ENCODE assay signal across 29 cellular contexts in genomic region chr17:66260688-66261087, GRCh38. TPM values are rescaled to one million over a fixed set of nuclear protein-coding genes. Genes with fewer than 3 reads are reported as not detected.
"Had no signal": no experiment of that assay in that cellular context is flagged by ENCODE, and none has a peak within 500 bp of the region (broad histone marks: within the 10 kb centered on the region; RNA-seq: fewer than 3 reads in every experiment).

No MANE protein-coding gene starts in this region.

- H3K4me1 ChIP-seq: left lung, right atrium auricular region, right lobe of liver, tibial nerve, uterus had no signal

- H3K27ac Mint-ChIP-seq: natural killer cell; nephron progenitor cell; progenitor cell of endocrine pancreas; stimulated activated memory B cell treated with anti-CD40 and anti-IgM and Interleukin-4, amounts not matched to agents 10 μg/mL and 1 μg/mL and 100 μg/mL, for 72 hours; stimulated activated naive CD8-positive, alpha-beta T cell treated with anti-CD3 and anti-CD28 coated beads, Interleukin-15, amount 100 ng/mL, for 72 hours; type B pancreatic cell had no signal

- H3K36me3 ChIP-seq: left lung, lower lobe of right lung, ovary, right atrium auricular region, right lobe of liver, tibial nerve, uterus had no signal

- DNase-seq: hippocampal formation; kidney glomerular epithelial cell; left colon; left lung; lower lobe of right lung; mammary epithelial cell; mesenchymal stem cell; natural killer cell; nephron progenitor cell; ovary; right lobe of liver; stimulated activated CD4-positive, alpha-beta T cell treated with anti-CD3 and anti-CD28 coated beads, Interleukin-1b, Interleukin-23, amount 100 ng/mL, for 48 hours; stimulated activated CD4-positive, alpha-beta T cell treated with anti-CD3 and anti-CD28 coated beads, Interleukin-2, amount 100 ng/mL, for 48 hours; stimulated activated CD4-positive, alpha-beta T cell treated with anti-CD3 and anti-CD28 coated beads, Interleukin-4, amount 100 ng/mL, for 4 hours; stimulated activated CD8-positive, alpha-beta memory T cell treated with anti-CD3 and anti-CD28 coated beads, Interleukin-4, amount 100 ng/mL, for 48 hours; stimulated activated naive CD4-positive, alpha-beta T cell treated with Interleukin-2 at 50 U/mL for 16 hours; stimulated activated naive CD8-positive, alpha-beta T cell treated with anti-CD3 and anti-CD28 coated beads, Interleukin-15, amount 100 ng/mL, for 72 hours; substantia nigra; uterus had no signal

- ATAC-seq: left colon; left lung; lower lobe of right lung; natural killer cell; right lobe of liver; stimulated activated memory B cell treated with anti-CD40 and anti-IgM and Interleukin-4, amounts not matched to agents 10 μg/mL and 1 μg/mL and 100 μg/mL, for 72 hours; stimulated activated naive CD8-positive, alpha-beta T cell treated with anti-CD3 and anti-CD28 coated beads, Interleukin-15, amount 100 ng/mL, for 72 hours had no signal

- H3K4me1 Mint-ChIP-seq: natural killer cell; stimulated activated memory B cell treated with anti-CD40 and anti-IgM and Interleukin-4, amounts not matched to agents 10 μg/mL and 1 μg/mL and 100 μg/mL, for 72 hours had no signal

- H3K27ac ChIP-seq: left lung, lower lobe of right lung, ovary, right atrium auricular region, right lobe of liver, tibial nerve, uterus had no signal

- H3K36me3 Mint-ChIP-seq: natural killer cell; stimulated activated memory B cell treated with anti-CD40 and anti-IgM and Interleukin-4, amounts not matched to agents 10 μg/mL and 1 μg/mL and 100 μg/mL, for 72 hours; type B pancreatic cell had no signal

- H3K4me3 Mint-ChIP-seq: natural killer cell; nephron progenitor cell; stimulated activated memory B cell treated with anti-CD40 and anti-IgM and Interleukin-4, amounts not matched to agents 10 μg/mL and 1 μg/mL and 100 μg/mL, for 72 hours; stimulated activated naive CD8-positive, alpha-beta T cell treated with anti-CD3 and anti-CD28 coated beads, Interleukin-15, amount 100 ng/mL, for 72 hours; type B pancreatic cell had no signal

- H3K9me3 Mint-ChIP-seq: natural killer cell had no signal

- H3K4me3 ChIP-seq: left lung, lower lobe of right lung, ovary, right atrium auricular region, right lobe of liver, smooth muscle cell, tibial nerve, uterus had no signal

- H3K27me3 Mint-ChIP-seq: progenitor cell of endocrine pancreas; stimulated activated memory B cell treated with anti-CD40 and anti-IgM and Interleukin-4, amounts not matched to agents 10 μg/mL and 1 μg/mL and 100 μg/mL, for 72 hours; stimulated activated naive CD8-positive, alpha-beta T cell treated with anti-CD3 and anti-CD28 coated beads, Interleukin-15, amount 100 ng/mL, for 72 hours had no signal

- H3K9me3 ChIP-seq: left lung, lower lobe of right lung, ovary, right atrium auricular region, right lobe of liver, tibial nerve, uterus had no signal

RNA-seq across cellular contexts. Expression of gene APOH, which starts 31.5 kb away (rescaled TPM):
- total RNA-seq: mammary epithelial cell, natural killer cell, omental fat pad, pulmonary artery endothelial cell, right atrium auricular region, smooth muscle cell, temporal lobe, tibial nerve had no signal
- polyA plus RNA-seq: keratinocyte, mammary epithelial cell, smooth muscle cell had no signal
